2 cellular contexts compared by ENCODE assay signal in the genomic region with DNA sequence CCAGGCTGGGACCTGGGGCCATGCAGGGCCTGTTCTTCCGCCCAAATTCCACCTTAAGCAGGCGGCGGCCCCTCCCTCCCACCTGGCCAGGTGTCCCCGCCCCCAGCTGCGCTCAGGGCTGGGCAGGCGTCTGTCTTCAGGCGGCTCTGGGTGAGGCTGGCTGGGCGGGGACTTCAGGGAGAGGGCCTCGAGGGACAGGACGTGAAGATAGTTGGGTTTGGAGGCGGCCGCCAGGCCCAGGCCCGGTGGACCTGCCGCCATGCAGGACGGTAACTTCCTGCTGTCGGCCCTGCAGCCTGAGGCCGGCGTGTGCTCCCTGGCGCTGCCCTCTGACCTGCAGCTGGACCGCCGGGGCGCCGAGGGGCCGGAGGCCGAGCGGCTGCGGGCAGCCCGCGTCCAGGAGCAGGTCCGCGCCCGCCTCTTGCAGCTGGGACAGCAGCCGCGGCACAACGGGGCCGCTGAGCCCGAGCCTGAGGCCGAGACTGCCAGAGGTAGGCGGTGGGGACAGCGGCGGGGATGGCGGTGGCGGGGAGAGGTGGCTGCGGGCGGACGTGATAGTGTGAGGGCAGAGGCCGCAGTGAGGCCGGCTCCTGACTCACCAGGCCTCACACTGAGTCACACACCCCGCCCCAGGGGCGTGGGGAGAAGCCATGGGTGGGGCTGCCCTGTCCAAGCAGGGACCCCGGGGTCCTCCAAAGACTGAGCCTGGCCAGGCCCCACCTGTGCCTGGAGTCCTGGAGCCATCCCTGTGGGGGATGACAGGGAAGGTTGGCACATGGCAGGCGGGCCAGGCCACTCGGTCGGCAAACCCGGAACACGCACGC.
TF ChIP-seq lines count a peak whose summit lies in the region.

A gene with protein sequence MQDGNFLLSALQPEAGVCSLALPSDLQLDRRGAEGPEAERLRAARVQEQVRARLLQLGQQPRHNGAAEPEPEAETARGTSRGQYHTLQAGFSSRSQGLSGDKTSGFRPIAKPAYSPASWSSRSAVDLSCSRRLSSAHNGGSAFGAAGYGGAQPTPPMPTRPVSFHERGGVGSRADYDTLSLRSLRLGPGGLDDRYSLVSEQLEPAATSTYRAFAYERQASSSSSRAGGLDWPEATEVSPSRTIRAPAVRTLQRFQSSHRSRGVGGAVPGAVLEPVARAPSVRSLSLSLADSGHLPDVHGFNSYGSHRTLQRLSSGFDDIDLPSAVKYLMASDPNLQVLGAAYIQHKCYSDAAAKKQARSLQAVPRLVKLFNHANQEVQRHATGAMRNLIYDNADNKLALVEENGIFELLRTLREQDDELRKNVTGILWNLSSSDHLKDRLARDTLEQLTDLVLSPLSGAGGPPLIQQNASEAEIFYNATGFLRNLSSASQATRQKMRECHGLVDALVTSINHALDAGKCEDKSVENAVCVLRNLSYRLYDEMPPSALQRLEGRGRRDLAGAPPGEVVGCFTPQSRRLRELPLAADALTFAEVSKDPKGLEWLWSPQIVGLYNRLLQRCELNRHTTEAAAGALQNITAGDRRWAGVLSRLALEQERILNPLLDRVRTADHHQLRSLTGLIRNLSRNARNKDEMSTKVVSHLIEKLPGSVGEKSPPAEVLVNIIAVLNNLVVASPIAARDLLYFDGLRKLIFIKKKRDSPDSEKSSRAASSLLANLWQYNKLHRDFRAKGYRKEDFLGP (plus strand): TSS at position 176 of the 824 bp plus-strand sequence. CDS start 84 bp downstream, at position 260.

TF ChIP-seq in HepG2, 621 proteins besides CTCF, POLR2A, EP300 and RAD21 (continued from another document and continues in another):
- TF ChIP-seq, protein P1, sequence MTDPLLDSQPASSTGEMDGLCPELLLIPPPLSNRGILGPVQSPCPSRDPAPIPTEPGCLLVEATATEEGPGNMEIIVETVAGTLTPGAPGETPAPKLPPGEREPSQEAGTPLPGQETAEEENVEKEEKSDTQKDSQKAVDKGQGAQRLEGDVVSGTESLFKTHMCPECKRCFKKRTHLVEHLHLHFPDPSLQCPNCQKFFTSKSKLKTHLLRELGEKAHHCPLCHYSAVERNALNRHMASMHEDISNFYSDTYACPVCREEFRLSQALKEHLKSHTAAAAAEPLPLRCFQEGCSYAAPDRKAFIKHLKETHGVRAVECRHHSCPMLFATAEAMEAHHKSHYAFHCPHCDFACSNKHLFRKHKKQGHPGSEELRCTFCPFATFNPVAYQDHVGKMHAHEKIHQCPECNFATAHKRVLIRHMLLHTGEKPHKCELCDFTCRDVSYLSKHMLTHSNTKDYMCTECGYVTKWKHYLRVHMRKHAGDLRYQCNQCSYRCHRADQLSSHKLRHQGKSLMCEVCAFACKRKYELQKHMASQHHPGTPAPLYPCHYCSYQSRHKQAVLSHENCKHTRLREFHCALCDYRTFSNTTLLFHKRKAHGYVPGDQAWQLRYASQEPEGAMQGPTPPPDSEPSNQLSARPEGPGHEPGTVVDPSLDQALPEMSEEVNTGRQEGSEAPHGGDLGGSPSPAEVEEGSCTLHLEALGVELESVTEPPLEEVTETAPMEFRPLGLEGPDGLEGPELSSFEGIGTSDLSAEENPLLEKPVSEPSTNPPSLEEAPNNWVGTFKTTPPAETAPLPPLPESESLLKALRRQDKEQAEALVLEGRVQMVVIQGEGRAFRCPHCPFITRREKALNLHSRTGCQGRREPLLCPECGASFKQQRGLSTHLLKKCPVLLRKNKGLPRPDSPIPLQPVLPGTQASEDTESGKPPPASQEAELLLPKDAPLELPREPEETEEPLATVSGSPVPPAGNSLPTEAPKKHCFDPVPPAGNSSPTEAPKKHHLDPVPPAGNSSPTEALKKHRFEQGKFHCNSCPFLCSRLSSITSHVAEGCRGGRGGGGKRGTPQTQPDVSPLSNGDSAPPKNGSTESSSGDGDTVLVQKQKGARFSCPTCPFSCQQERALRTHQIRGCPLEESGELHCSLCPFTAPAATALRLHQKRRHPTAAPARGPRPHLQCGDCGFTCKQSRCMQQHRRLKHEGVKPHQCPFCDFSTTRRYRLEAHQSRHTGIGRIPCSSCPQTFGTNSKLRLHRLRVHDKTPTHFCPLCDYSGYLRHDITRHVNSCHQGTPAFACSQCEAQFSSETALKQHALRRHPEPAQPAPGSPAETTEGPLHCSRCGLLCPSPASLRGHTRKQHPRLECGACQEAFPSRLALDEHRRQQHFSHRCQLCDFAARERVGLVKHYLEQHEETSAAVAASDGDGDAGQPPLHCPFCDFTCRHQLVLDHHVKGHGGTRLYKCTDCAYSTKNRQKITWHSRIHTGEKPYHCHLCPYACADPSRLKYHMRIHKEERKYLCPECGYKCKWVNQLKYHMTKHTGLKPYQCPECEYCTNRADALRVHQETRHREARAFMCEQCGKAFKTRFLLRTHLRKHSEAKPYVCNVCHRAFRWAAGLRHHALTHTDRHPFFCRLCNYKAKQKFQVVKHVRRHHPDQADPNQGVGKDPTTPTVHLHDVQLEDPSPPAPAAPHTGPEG (CRISPR knock-in tag; IDR thresholded peaks at IDR 0.05): no peak
- TF ChIP-seq ARNTL (CRISPR knock-in tag; IDR thresholded peaks at IDR 0.05): 0 out of 2 replicates have a peak, but pooled peaks have one; percentile 2
- TF ChIP-seq KLF12 (CRISPR knock-in tag; IDR thresholded peaks at IDR 0.05; ENCODE audit: borderline replicate concordance): no peak
- 0 out of 2 replicates have a peak, but pooled peaks have one; percentile 24 for TF ChIP-seq AKAP8 (CRISPR knock-in tag; IDR thresholded peaks at IDR 0.05)
- TF ChIP-seq, protein P2, sequence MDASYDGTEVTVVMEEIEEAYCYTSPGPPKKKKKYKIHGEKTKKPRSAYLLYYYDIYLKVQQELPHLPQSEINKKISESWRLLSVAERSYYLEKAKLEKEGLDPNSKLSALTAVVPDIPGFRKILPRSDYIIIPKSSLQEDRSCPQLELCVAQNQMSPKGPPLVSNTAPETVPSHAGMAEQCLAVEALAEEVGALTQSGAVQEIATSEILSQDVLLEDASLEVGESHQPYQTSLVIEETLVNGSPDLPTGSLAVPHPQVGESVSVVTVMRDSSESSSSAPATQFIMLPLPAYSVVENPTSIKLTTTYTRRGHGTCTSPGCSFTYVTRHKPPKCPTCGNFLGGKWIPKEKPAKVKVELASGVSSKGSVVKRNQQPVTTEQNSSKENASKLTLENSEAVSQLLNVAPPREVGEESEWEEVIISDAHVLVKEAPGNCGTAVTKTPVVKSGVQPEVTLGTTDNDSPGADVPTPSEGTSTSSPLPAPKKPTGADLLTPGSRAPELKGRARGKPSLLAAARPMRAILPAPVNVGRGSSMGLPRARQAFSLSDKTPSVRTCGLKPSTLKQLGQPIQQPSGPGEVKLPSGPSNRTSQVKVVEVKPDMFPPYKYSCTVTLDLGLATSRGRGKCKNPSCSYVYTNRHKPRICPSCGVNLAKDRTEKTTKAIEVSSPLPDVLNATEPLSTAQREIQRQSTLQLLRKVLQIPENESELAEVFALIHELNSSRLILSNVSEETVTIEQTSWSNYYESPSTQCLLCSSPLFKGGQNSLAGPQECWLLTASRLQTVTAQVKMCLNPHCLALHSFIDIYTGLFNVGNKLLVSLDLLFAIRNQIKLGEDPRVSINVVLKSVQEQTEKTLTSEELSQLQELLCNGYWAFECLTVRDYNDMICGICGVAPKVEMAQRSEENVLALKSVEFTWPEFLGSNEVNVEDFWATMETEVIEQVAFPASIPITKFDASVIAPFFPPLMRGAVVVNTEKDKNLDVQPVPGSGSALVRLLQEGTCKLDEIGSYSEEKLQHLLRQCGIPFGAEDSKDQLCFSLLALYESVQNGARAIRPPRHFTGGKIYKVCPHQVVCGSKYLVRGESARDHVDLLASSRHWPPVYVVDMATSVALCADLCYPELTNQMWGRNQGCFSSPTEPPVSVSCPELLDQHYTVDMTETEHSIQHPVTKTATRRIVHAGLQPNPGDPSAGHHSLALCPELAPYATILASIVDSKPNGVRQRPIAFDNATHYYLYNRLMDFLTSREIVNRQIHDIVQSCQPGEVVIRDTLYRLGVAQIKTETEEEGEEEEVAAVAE (CRISPR knock-in tag; IDR thresholded peaks at IDR 0.05; ENCODE audit: borderline replicate concordance): no peak
- TF ChIP-seq SRY (CRISPR knock-in tag; IDR thresholded peaks at IDR 0.05): peak; percentile 72; the same call in 1 of the 2 replicates

TF ChIP-seq in K562, 482 proteins besides CTCF, POLR2A, EP300 and RAD21 (continued from another document and continues in another):
- TF ChIP-seq, protein P3, sequence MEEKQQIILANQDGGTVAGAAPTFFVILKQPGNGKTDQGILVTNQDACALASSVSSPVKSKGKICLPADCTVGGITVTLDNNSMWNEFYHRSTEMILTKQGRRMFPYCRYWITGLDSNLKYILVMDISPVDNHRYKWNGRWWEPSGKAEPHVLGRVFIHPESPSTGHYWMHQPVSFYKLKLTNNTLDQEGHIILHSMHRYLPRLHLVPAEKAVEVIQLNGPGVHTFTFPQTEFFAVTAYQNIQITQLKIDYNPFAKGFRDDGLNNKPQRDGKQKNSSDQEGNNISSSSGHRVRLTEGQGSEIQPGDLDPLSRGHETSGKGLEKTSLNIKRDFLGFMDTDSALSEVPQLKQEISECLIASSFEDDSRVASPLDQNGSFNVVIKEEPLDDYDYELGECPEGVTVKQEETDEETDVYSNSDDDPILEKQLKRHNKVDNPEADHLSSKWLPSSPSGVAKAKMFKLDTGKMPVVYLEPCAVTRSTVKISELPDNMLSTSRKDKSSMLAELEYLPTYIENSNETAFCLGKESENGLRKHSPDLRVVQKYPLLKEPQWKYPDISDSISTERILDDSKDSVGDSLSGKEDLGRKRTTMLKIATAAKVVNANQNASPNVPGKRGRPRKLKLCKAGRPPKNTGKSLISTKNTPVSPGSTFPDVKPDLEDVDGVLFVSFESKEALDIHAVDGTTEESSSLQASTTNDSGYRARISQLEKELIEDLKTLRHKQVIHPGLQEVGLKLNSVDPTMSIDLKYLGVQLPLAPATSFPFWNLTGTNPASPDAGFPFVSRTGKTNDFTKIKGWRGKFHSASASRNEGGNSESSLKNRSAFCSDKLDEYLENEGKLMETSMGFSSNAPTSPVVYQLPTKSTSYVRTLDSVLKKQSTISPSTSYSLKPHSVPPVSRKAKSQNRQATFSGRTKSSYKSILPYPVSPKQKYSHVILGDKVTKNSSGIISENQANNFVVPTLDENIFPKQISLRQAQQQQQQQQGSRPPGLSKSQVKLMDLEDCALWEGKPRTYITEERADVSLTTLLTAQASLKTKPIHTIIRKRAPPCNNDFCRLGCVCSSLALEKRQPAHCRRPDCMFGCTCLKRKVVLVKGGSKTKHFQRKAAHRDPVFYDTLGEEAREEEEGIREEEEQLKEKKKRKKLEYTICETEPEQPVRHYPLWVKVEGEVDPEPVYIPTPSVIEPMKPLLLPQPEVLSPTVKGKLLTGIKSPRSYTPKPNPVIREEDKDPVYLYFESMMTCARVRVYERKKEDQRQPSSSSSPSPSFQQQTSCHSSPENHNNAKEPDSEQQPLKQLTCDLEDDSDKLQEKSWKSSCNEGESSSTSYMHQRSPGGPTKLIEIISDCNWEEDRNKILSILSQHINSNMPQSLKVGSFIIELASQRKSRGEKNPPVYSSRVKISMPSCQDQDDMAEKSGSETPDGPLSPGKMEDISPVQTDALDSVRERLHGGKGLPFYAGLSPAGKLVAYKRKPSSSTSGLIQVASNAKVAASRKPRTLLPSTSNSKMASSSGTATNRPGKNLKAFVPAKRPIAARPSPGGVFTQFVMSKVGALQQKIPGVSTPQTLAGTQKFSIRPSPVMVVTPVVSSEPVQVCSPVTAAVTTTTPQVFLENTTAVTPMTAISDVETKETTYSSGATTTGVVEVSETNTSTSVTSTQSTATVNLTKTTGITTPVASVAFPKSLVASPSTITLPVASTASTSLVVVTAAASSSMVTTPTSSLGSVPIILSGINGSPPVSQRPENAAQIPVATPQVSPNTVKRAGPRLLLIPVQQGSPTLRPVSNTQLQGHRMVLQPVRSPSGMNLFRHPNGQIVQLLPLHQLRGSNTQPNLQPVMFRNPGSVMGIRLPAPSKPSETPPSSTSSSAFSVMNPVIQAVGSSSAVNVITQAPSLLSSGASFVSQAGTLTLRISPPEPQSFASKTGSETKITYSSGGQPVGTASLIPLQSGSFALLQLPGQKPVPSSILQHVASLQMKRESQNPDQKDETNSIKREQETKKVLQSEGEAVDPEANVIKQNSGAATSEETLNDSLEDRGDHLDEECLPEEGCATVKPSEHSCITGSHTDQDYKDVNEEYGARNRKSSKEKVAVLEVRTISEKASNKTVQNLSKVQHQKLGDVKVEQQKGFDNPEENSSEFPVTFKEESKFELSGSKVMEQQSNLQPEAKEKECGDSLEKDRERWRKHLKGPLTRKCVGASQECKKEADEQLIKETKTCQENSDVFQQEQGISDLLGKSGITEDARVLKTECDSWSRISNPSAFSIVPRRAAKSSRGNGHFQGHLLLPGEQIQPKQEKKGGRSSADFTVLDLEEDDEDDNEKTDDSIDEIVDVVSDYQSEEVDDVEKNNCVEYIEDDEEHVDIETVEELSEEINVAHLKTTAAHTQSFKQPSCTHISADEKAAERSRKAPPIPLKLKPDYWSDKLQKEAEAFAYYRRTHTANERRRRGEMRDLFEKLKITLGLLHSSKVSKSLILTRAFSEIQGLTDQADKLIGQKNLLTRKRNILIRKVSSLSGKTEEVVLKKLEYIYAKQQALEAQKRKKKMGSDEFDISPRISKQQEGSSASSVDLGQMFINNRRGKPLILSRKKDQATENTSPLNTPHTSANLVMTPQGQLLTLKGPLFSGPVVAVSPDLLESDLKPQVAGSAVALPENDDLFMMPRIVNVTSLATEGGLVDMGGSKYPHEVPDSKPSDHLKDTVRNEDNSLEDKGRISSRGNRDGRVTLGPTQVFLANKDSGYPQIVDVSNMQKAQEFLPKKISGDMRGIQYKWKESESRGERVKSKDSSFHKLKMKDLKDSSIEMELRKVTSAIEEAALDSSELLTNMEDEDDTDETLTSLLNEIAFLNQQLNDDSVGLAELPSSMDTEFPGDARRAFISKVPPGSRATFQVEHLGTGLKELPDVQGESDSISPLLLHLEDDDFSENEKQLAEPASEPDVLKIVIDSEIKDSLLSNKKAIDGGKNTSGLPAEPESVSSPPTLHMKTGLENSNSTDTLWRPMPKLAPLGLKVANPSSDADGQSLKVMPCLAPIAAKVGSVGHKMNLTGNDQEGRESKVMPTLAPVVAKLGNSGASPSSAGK (IDR thresholded peaks at IDR 0.05): peak; percentile 73
- TF ChIP-seq SMAD3 (CRISPR knock-in tag; conservative IDR thresholded peaks at IDR 0.05) (no peak), OTX1 (CRISPR knock-in tag; IDR thresholded peaks at IDR 0.05) (peak; percentile 68; the same call in 1 of the 2 replicates), KAT7 (CRISPR knock-in tag; IDR thresholded peaks at IDR 0.05; ENCODE audit: borderline replicate concordance) (peak; percentile 63; the same call in 1 of the 2 replicates), IFI16 (CRISPR knock-in tag; IDR thresholded peaks at IDR 0.05) (no peak), ZNF766 (CRISPR knock-in tag; conservative IDR thresholded peaks at IDR 0.05) (0 out of 2 replicates have a peak, but pooled peaks have one; percentile 24), MCM3 (IDR thresholded peaks at IDR 0.05) (no peak), MAZ (CRISPR knock-in tag; conservative IDR thresholded peaks at IDR 0.05 in 1 of 2, IDR thresholded peaks at IDR 0.05 in 1 of 2) (peak; percentile 29 to 71; a peak in 2 of 4 replicates), RAD51 (IDR thresholded peaks at IDR 0.05; ENCODE audit: borderline replicate concordance, low read depth) (no peak), SMARCA5 (IDR thresholded peaks at IDR 0.05) (no peak), BCL6 (CRISPR knock-in tag; IDR thresholded peaks at IDR 0.05) (no peak), TAL1 (IDR thresholded peaks at IDR 0.05) (no peak), SIN3A (IDR thresholded peaks at IDR 0.05; ENCODE audit: borderline replicate concordance in 2 of 2, control insufficient read depth in 1 of 2, low read depth in 2 of 2, low read length in 2 of 2) (0 out of 4 replicates have a peak, but pooled peaks of 1 of the 2 experiments have one; percentile 10), NRF1 (conservative IDR thresholded peaks at IDR 0.05 in 1 of 2, IDR thresholded peaks at IDR 0.05 in 1 of 2) (peak; percentile 57 to 65; a peak in 3 of 4 replicates), GTF2A2 (tag; IDR thresholded peaks at IDR 0.05) (no peak)
- TF ChIP-seq, protein P4, sequence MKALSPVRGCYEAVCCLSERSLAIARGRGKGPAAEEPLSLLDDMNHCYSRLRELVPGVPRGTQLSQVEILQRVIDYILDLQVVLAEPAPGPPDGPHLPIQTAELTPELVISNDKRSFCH (CRISPR knock-in tag; IDR thresholded peaks at IDR 0.05): no peak
- TF ChIP-seq, protein P4 (tag; IDR thresholded peaks at IDR 0.05): 0 out of 2 replicates have a peak, but pooled peaks have one; percentile 37
